Comparison of ENCODE assay signal across 8 cellular contexts in the genomic region with DNA sequence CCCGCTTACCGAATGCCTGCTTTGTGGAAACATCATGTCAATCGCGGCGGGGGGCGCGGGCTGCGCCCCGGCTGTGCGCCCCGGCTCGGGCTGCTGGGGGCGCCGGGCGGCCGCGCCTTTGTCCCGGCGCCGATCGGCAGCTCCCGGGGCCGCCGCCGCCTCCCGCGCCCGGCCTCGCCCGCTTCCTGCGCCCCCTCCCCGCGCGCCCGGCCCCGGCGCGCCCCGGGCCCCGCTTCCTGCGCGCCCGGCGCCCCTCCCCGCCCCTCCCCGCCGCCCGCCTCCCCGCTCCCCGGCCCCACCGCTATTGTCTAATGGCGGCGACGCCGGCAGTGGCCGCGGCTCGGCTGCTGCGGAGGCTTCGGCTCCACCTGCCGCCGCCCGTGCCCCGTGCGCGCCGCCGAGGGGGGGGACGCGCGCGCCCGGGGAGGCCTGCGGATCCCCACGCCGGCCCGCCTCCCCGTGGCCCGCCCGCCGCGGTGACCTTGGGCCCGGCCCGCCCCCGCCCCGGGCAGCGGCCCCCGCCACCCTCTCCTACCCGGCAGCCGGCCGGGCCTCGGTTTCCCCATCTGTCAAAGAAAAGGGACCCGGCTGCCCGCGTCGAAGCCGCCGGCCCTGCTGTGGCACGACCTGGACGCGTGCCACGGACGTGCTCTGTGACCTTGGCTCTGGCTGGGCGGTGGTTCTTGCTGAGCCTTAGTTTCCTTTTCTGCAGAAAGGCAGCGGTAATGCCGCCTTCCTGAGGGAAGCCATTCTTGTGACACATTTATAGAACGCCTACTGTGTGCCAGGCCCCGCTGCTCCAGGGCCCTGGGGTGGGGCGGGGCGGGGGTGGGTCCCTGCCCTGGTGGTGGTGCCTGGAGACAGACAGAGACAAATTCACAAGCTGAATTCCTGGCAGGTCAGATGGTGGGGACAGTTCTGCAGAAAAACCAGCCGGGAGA. TPM values are rescaled to one million over a fixed set of nuclear protein-coding genes. Genes with fewer than 3 reads are reported as not detected.
DNase-seq lines count a peak whose midpoint lies in the region; ATAC-seq and TF ChIP-seq lines count a peak whose summit lies in the region.

A gene with protein sequence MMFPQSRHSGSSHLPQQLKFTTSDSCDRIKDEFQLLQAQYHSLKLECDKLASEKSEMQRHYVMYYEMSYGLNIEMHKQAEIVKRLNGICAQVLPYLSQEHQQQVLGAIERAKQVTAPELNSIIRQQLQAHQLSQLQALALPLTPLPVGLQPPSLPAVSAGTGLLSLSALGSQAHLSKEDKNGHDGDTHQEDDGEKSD (minus strand): TSS at position 331 of the 941 bp plus-strand sequence. CDS start 295 bp downstream, at position 36.

- H3K27me3 Mint-ChIP-seq in CD4-positive, alpha-beta T cell: no peaks in the 10 kb centered on the region
- no peaks in the 10 kb centered on the region for H3K27me3 Mint-ChIP-seq in activated naive CD4-positive, alpha-beta T cell treated with anti-CD3 and anti-CD28 coated beads, Interleukin-2, amount 50 U/mL, for 24 hours

- no peaks in the 10 kb centered on the region for H3K9me3 ChIP-seq in CD4-positive, alpha-beta T cell (ENCODE audit: control insufficient read depth, low read length)
- H3K9me3 ChIP-seq in RWPE2 (ENCODE audit: severe bottlenecking) (no peaks in the 10 kb centered on the region), trophoblast cell (ENCODE audit: insufficient read depth, low read depth, low read length) (no peaks in the 10 kb centered on the region)

- H3K4me3 ChIP-seq in RWPE2 (ENCODE audit: severe bottlenecking) (peak within 1 kb of the TSS; percentile 88), trophoblast cell (ENCODE audit: low read depth, low read length) (peak within 1 kb of the TSS; percentile 74)

- TF ChIP-seq CTCF in CD4-positive, alpha-beta T cell (IDR thresholded peaks at IDR 0.05): no peak
- no peak for TF ChIP-seq CTCF in RWPE2 (IDR thresholded peaks at IDR 0.05; ENCODE audit: poor library complexity, severe bottlenecking)

- H3K79me1 ChIP-seq in trophoblast cell (ENCODE audit: low read length): peaks cover 8% of the 10 kb centered on the region

- H3K27ac Mint-ChIP-seq in CD4-positive, alpha-beta T cell: peak within 1 kb of the TSS; percentile 96
- peak within 1 kb of the TSS; percentile 97 for H3K27ac Mint-ChIP-seq in activated naive CD4-positive, alpha-beta T cell treated with anti-CD3 and anti-CD28 coated beads, Interleukin-2, amount 50 U/mL, for 24 hours

- H4K91ac ChIP-seq in trophoblast cell (ENCODE audit: low read depth, low read length): peak within 1 kb of the TSS; percentile 96

- POLR2A ChIA-PET in CD4-positive, alpha-beta T cell (lab: Charles Lee): interaction anchor here (0.6 to 8.5 kb wide), 18 partner anchors 10 to 162 kb away, joined by 3 to 225 read pairs (median 4); a partner anchor contains a TSS

- intact Hi-C loops in CD4-positive, alpha-beta T cell (cut with DNase I, micrococcal nuclease): loop anchor here in 1 of 2 experiments (1.0 to 10.0 kb wide), 4 partner anchors 35 to 442 kb away; a partner anchor contains a TSS
- intact Hi-C loops in Right ventricle myocardium inferior (cut with DNase I): loop anchor here (5.0 kb wide), 2 partner anchors 35 kb away; a partner anchor contains a TSS

- peak within 1 kb of the TSS; percentile 80 for H3K9ac ChIP-seq in trophoblast cell (ENCODE audit: low read length)

- no peak within 1 kb of the TSS for H2BK12ac ChIP-seq in trophoblast cell (ENCODE audit: low read length)

- H4K8ac ChIP-seq in trophoblast cell (ENCODE audit: low read depth, low read length): peak within 1 kb of the TSS; percentile 92

- H3K36me3 ChIP-seq in RWPE2 (ENCODE audit: low read depth): peaks cover 36% of the 10 kb centered on the region
- H3K36me3 ChIP-seq in trophoblast cell (ENCODE audit: control insufficient read depth in 1 of 2, insufficient read depth in 2 of 2, low read length in 2 of 2): peaks cover 21 to 24% of the 10 kb centered on the region in 2 experiments

- ATAC-seq in CD4-positive, alpha-beta T cell (ENCODE audit: poor library complexity): peak; percentile 55
- ATAC-seq in HG03432 (IDR thresholded peaks at IDR 0.05; ENCODE audit: unreplicated experiment) (peak; percentile 41), RWPE2 (ENCODE audit: low read depth) (peak; percentile 43), Right ventricle myocardium inferior (peak; percentile 58)

- H3K4me1 Mint-ChIP-seq in CD4-positive, alpha-beta T cell (ENCODE audit: low read depth): peaks cover 42% of the 10 kb centered on the region
- peaks cover 43% of the 10 kb centered on the region for H3K4me1 Mint-ChIP-seq in activated naive CD4-positive, alpha-beta T cell treated with anti-CD3 and anti-CD28 coated beads, Interleukin-2, amount 50 U/mL, for 24 hours

- H2AFZ ChIP-seq in trophoblast cell (ENCODE audit: insufficient read depth, low read length, poor library complexity): peak within 1 kb of the TSS; percentile 17

- no CpG with 5 or more reads among the region's 111 CpGs for WGBS in trophoblast cell (ENCODE audit: extremely low coverage, insufficient coverage, insufficient read length)

- H3K4me3 Mint-ChIP-seq in CD4-positive, alpha-beta T cell: peak within 1 kb of the TSS; percentile 99
- H3K4me3 Mint-ChIP-seq in activated naive CD4-positive, alpha-beta T cell treated with anti-CD3 and anti-CD28 coated beads, Interleukin-2, amount 50 U/mL, for 24 hours: peak within 1 kb of the TSS; percentile 91

- peak within 1 kb of the TSS; percentile 49 for H2AK5ac ChIP-seq in trophoblast cell (ENCODE audit: low read length)

- peak within 1 kb of the TSS; percentile 83 for H4K12ac ChIP-seq in trophoblast cell (ENCODE audit: low read depth, low read length)

- H3K27ac ChIP-seq in CD4-positive, alpha-beta T cell (ENCODE audit: low read depth, low read length): peak within 1 kb of the TSS; percentile 87
- peak within 1 kb of the TSS; percentile 91 for H3K27ac ChIP-seq in RWPE2 (ENCODE audit: poor library complexity, severe bottlenecking)
- peak within 1 kb of the TSS; percentile 18 for H3K27ac ChIP-seq in trophoblast cell (ENCODE audit: low read depth, low read length)

- H3K4me1 ChIP-seq in RWPE2 (ENCODE audit: insufficient read depth, poor library complexity, severe bottlenecking): peaks cover 8% of the 10 kb centered on the region
- H3K4me1 ChIP-seq in trophoblast cell (ENCODE audit: control insufficient read depth in 1 of 2, insufficient read depth in 2 of 2, low read length in 2 of 2): peaks cover 3 to 4% of the 10 kb centered on the region in 2 experiments

- no peaks in the 10 kb centered on the region for H3K27me3 ChIP-seq in CD4-positive, alpha-beta T cell (ENCODE audit: control insufficient read depth, insufficient read depth, low read length)
- H3K27me3 ChIP-seq in RWPE2 (ENCODE audit: insufficient read depth, poor library complexity, severe bottlenecking) (no peaks in the 10 kb centered on the region), trophoblast cell (ENCODE audit: insufficient read depth, low read length) (no peaks in the 10 kb centered on the region)

- H3K23ac ChIP-seq in trophoblast cell (ENCODE audit: low read length): no peak within 1 kb of the TSS

- H3K14ac ChIP-seq in trophoblast cell (ENCODE audit: low read length): peak within 1 kb of the TSS; percentile 96

- H2BK5ac ChIP-seq in trophoblast cell (ENCODE audit: low read depth, low read length, poor library complexity): peak within 1 kb of the TSS; percentile 64

- peak within 1 kb of the TSS; percentile 61 for H3K4ac ChIP-seq in trophoblast cell (ENCODE audit: low read depth, low read length)

- no peaks in the 10 kb centered on the region for H3K9me3 Mint-ChIP-seq in CD4-positive, alpha-beta T cell
- H3K9me3 Mint-ChIP-seq in activated naive CD4-positive, alpha-beta T cell treated with anti-CD3 and anti-CD28 coated beads, Interleukin-2, amount 50 U/mL, for 24 hours: no peaks in the 10 kb centered on the region

- peaks cover 41% of the 10 kb centered on the region for H3K36me3 Mint-ChIP-seq in CD4-positive, alpha-beta T cell (ENCODE audit: low read depth)
- no peaks in the 10 kb centered on the region for H3K36me3 Mint-ChIP-seq in activated naive CD4-positive, alpha-beta T cell treated with anti-CD3 and anti-CD28 coated beads, Interleukin-2, amount 50 U/mL, for 24 hours

- peak; percentile 60 to 81 (median 72) for DNase-seq in CD4-positive, alpha-beta T cell
- DNase-seq in RWPE2 (ENCODE audit: low spot score): no peak
- DNase-seq in Right ventricle myocardium inferior (ENCODE audit: missing footprints): peak; percentile 87
- peak; percentile 35 to 74 for DNase-seq in trophoblast cell
- no peak for DNase-seq in ureter (ENCODE audit: low spot score)
- DNase-seq in amniotic stem cell (lab: John Stamatoyannopoulos, UW): no peak

- peak within 1 kb of the TSS; percentile 93 for H3K4me2 ChIP-seq in trophoblast cell (ENCODE audit: low read length)

- peaks cover 5% of the 10 kb centered on the region for H3K79me2 ChIP-seq in trophoblast cell (ENCODE audit: control insufficient read depth, insufficient read depth, low read length, poor library complexity)

- peak within 1 kb of the TSS; percentile 44 for H2BK120ac ChIP-seq in trophoblast cell (ENCODE audit: insufficient read depth, low read length, poor library complexity)

- peak within 1 kb of the TSS; percentile 89 for H3K18ac ChIP-seq in trophoblast cell (ENCODE audit: low read length)

- CTCF ChIA-PET in CD4-positive, alpha-beta T cell (lab: Charles Lee): interaction anchor here (1.1 to 1.8 kb wide), 4 partner anchors 10 to 112 kb away, joined by 3 to 5 read pairs (median 4); no protein-coding TSS in a partner anchor

RNA-seq across cellular contexts. Expression of the gene that starts here (rescaled TPM):
- total RNA-seq in CD4-positive, alpha-beta T cell: 100 to 1,000 TPM; 722 to 793 TPM
- 775 TPM for total RNA-seq in Right ventricle myocardium inferior
- 183 and 188 TPM in 2 replicates for polyA plus RNA-seq in trophoblast cell (2013)
- 623 TPM for total RNA-seq in ureter

Comparison
In these comparisons a context has a peak if more than half of its experiments do, and no peak if none do; other contexts are left out.
1. DNase-seq: peak in CD4-positive, alpha-beta T cell (10 of 10), Right ventricle myocardium inferior (single experiment) and trophoblast cell (2 of 2); none in RWPE2 (single experiment), ureter (single experiment) and amniotic stem cell (single experiment).
2. H3K27ac ChIP-seq: peak in every context shown above with its lines; median percentile 91 in RWPE2; 87 in CD4-positive, alpha-beta T cell; 18 in trophoblast cell.
3. Peak in every context shown above with its lines, with median percentiles within 50 percentile points of each other: ATAC-seq.